ENCODE assay signal across 1 cellular context in genomic region chr10:77613476-77614130, GRCh38.
TF ChIP-seq lines count a peak whose summit lies in the region.

No MANE protein-coding gene starts in this region.

TF ChIP-seq in GM12878, 131 proteins besides CTCF, POLR2A, EP300 and RAD21 (continues in another document):
- TF ChIP-seq, protein P1, sequence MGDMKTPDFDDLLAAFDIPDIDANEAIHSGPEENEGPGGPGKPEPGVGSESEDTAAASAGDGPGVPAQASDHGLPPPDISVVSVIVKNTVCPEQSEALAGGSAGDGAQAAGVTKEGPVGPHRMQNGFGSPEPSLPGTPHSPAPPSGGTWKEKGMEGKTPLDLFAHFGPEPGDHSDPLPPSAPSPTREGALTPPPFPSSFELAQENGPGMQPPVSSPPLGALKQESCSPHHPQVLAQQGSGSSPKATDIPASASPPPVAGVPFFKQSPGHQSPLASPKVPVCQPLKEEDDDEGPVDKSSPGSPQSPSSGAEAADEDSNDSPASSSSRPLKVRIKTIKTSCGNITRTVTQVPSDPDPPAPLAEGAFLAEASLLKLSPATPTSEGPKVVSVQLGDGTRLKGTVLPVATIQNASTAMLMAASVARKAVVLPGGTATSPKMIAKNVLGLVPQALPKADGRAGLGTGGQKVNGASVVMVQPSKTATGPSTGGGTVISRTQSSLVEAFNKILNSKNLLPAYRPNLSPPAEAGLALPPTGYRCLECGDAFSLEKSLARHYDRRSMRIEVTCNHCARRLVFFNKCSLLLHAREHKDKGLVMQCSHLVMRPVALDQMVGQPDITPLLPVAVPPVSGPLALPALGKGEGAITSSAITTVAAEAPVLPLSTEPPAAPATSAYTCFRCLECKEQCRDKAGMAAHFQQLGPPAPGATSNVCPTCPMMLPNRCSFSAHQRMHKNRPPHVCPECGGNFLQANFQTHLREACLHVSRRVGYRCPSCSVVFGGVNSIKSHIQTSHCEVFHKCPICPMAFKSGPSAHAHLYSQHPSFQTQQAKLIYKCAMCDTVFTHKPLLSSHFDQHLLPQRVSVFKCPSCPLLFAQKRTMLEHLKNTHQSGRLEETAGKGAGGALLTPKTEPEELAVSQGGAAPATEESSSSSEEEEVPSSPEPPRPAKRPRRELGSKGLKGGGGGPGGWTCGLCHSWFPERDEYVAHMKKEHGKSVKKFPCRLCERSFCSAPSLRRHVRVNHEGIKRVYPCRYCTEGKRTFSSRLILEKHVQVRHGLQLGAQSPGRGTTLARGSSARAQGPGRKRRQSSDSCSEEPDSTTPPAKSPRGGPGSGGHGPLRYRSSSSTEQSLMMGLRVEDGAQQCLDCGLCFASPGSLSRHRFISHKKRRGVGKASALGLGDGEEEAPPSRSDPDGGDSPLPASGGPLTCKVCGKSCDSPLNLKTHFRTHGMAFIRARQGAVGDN (IDR thresholded peaks at IDR 0.05): peak; percentile 72; the same call in 1 of the 2 replicates
- TF ChIP-seq ZNF622 (IDR thresholded peaks at IDR 0.05) (no peak), EZH2 (IDR thresholded peaks at IDR 0.05; ENCODE audit: borderline replicate concordance, control insufficient read depth, low read depth, low read length) (no peak), IKZF1 (conservative IDR thresholded peaks at IDR 0.05) (peak; percentile 66), SPI1 (IDR thresholded peaks at IDR 0.05; ENCODE audit: borderline replicate concordance, insufficient read depth, low read depth, low read length) (peak; percentile 26; the same call in 1 of the 2 replicates), GATAD2B (conservative IDR thresholded peaks at IDR 0.05; ENCODE audit: low read depth) (peak; percentile 67; the same call in 1 of the 2 replicates), ZBTB40 (IDR thresholded peaks at IDR 0.05; ENCODE audit: borderline replicate concordance) (no peak), ZNF384 (IDR thresholded peaks at IDR 0.05; ENCODE audit: borderline replicate concordance, low read depth, low read length) (peak; percentile 15; the same call in 1 of the 2 replicates), NBN (IDR thresholded peaks at IDR 0.05) (0 out of 2 replicates have a peak, but pooled peaks have one; percentile 34), NRF1 (conservative IDR thresholded peaks at IDR 0.05; ENCODE audit: low read depth, low read length) (no peak), PBX3 (IDR thresholded peaks at IDR 0.05; ENCODE audit: insufficient replicate concordance, low read depth, low read length) (no peak), BRCA1 (IDR thresholded peaks at IDR 0.05; ENCODE audit: low read depth, low read length) (no peak), KAT2A (conservative IDR thresholded peaks at IDR 0.05; ENCODE audit: control insufficient read depth, low read depth, low read length) (no peak), RELB (IDR thresholded peaks at IDR 0.05; ENCODE audit: low read depth) (peak; percentile 59; the same call in 1 of the 2 replicates), SP1 (IDR thresholded peaks at IDR 0.05; ENCODE audit: low read depth, low read length) (no peak), PAX5 (IDR thresholded peaks at IDR 0.05; ENCODE audit: borderline replicate concordance, low read depth, low read length) (0 out of 2 replicates have a peak, but pooled peaks have one; percentile 57), IKZF2 (IDR thresholded peaks at IDR 0.05) (peak; percentile 69 to 76), HCFC1 (IDR thresholded peaks at IDR 0.05; ENCODE audit: low read length) (no peak), PKNOX1 (IDR thresholded peaks at IDR 0.05) (peak; percentile 61; the same call in 1 of the 2 replicates), FOXK2 (IDR thresholded peaks at IDR 0.05) (no peak), ZBTB11 (CRISPR knock-in tag; IDR thresholded peaks at IDR 0.05) (no peak), BCL11A (IDR thresholded peaks at IDR 0.05; ENCODE audit: low read depth, low read length) (no peak), MEF2B (IDR thresholded peaks at IDR 0.05; ENCODE audit: partially characterized antibody, poor library complexity, severe bottlenecking) (peak; percentile 30), ASH2L (IDR thresholded peaks at IDR 0.05; ENCODE audit: borderline replicate concordance, low read depth) (no peak), MTA2 (IDR thresholded peaks at IDR 0.05; ENCODE audit: low read depth) (peak; percentile 74), FOS (IDR thresholded peaks at IDR 0.05; ENCODE audit: borderline replicate concordance, extremely low read depth, insufficient read length) (no peak), NR2F1 (conservative IDR thresholded peaks at IDR 0.05) (0 out of 2 replicates have a peak, but pooled peaks have one; percentile 44), EED (IDR thresholded peaks at IDR 0.05; ENCODE audit: low read depth) (no peak), BHLHE40 (IDR thresholded peaks at IDR 0.05; ENCODE audit: borderline replicate concordance in 1 of 2, low read depth in 2 of 2, low read length in 1 of 2) (peak in 1 of 2 experiments; percentile 13; a peak in 1 of 4 replicates), CREB1 (IDR thresholded peaks at IDR 0.05; ENCODE audit: low read depth) (no peak), SMAD1 (IDR thresholded peaks at IDR 0.05; ENCODE audit: low read depth, partially characterized antibody) (no peak), ZSCAN29 (IDR thresholded peaks at IDR 0.05) (no peak), DPF2 (IDR thresholded peaks at IDR 0.05) (peak; percentile 79)
- TF ChIP-seq, protein P2, sequence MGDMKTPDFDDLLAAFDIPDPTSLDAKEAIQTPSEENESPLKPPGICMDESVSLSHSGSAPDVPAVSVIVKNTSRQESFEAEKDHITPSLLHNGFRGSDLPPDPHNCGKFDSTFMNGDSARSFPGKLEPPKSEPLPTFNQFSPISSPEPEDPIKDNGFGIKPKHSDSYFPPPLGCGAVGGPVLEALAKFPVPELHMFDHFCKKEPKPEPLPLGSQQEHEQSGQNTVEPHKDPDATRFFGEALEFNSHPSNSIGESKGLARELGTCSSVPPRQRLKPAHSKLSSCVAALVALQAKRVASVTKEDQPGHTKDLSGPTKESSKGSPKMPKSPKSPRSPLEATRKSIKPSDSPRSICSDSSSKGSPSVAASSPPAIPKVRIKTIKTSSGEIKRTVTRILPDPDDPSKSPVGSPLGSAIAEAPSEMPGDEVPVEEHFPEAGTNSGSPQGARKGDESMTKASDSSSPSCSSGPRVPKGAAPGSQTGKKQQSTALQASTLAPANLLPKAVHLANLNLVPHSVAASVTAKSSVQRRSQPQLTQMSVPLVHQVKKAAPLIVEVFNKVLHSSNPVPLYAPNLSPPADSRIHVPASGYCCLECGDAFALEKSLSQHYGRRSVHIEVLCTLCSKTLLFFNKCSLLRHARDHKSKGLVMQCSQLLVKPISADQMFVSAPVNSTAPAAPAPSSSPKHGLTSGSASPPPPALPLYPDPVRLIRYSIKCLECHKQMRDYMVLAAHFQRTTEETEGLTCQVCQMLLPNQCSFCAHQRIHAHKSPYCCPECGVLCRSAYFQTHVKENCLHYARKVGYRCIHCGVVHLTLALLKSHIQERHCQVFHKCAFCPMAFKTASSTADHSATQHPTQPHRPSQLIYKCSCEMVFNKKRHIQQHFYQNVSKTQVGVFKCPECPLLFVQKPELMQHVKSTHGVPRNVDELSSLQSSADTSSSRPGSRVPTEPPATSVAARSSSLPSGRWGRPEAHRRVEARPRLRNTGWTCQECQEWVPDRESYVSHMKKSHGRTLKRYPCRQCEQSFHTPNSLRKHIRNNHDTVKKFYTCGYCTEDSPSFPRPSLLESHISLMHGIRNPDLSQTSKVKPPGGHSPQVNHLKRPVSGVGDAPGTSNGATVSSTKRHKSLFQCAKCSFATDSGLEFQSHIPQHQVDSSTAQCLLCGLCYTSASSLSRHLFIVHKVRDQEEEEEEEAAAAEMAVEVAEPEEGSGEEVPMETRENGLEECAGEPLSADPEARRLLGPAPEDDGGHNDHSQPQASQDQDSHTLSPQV (IDR thresholded peaks at IDR 0.05): no peak
- TF ChIP-seq, protein P3, sequence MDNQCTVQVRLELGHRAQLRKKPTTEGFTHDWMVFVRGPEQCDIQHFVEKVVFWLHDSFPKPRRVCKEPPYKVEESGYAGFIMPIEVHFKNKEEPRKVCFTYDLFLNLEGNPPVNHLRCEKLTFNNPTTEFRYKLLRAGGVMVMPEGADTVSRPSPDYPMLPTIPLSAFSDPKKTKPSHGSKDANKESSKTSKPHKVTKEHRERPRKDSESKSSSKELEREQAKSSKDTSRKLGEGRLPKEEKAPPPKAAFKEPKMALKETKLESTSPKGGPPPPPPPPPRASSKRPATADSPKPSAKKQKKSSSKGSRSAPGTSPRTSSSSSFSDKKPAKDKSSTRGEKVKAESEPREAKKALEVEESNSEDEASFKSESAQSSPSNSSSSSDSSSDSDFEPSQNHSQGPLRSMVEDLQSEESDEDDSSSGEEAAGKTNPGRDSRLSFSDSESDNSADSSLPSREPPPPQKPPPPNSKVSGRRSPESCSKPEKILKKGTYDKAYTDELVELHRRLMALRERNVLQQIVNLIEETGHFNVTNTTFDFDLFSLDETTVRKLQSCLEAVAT (IDR thresholded peaks at IDR 0.05): peak; percentile 67; the same call in 1 of the 2 replicates
